Comparison of ENCODE assay signal across 7 cellular contexts in the genomic region with DNA sequence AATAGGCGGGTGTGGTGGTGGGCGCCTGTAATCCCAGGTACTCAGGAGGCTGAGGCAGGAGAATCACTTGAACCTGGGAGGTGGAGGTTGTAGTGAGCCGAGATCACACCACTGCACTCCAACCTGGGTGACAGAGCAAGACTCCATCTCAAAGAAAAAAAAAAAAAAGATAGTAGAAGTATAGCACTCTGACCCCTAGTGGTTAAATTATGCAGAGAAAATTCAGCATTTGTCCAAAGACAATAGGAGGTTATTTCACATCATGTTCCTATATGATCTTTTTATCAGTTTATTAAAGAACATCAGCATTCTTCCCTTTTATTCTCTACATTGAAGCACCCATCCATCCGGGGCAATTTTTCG.
A peak's percentile ranks its signal among the peaks of the same experiment; 100 is the strongest.
DNase-seq lines count a peak whose midpoint lies in the region; TF ChIP-seq lines count a peak whose summit lies in the region.
"Not testable (repeated sequence)": the region's sequence is repeated elsewhere in the genome, so short reads cannot be mapped to it uniquely, and the experiment has no call there.

No MANE protein-coding gene starts in this region.

- H3K9me3 Mint-ChIP-seq in nephron progenitor cell = not testable (repeated sequence)

- not testable (repeated sequence) for H3K36me3 Mint-ChIP-seq in nephron progenitor cell (ENCODE audit: low read depth)

- CTCF ChIA-PET in HEK293T (lab: Yijun Ruan, JAX) = interaction anchor here (1.7 kb wide), 1 partner anchor 124 kb away, joined by 6 read pairs; no protein-coding TSS in a partner anchor

- not testable (repeated sequence) for H3K27ac Mint-ChIP-seq in nephron progenitor cell

- DNase-seq in GDM1 (lab: John Stamatoyannopoulos, UW) (peak; percentile 10), NCI-H1417 (lab: John Stamatoyannopoulos, UW) (peak; percentile 9 to 78 (median 59)), RPMI8226 (peak; percentile 77), amniotic stem cell (lab: John Stamatoyannopoulos, UW) (peak; percentile 52), glomerular visceral epithelial cell (ENCODE audit: extremely low spot score) (peak; percentile 57)
- DNase-seq in HEK293T (ENCODE audit: extremely low spot score); nephron progenitor cell: not testable (repeated sequence)

- H3K4me3 Mint-ChIP-seq in nephron progenitor cell = not testable (repeated sequence)

- peaks cover 19% of the 10 kb centered on the region for H3K4me1 Mint-ChIP-seq in nephron progenitor cell

- POLR2A ChIA-PET in HEK293T (lab: Yijun Ruan, JAX) = not testable (repeated sequence)

- H3K27me3 Mint-ChIP-seq in nephron progenitor cell (ENCODE audit: low read depth, poor library complexity) = peaks cover 14% of the 10 kb centered on the region

- TF ChIP-seq CTCF in nephron progenitor cell (IDR thresholded peaks at IDR 0.05) = peak; percentile 44

TF ChIP-seq in HEK293T, 16 proteins besides CTCF, POLR2A, EP300 and RAD21:
- TF ChIP-seq ZNF384 (IDR thresholded peaks at IDR 0.05) = peak; percentile 99
